In genomic region chr17:40577611-40578065, GRCh38 we compare ENCODE assay signal across 10 cellular contexts. TPM values are rescaled to one million over a fixed set of nuclear protein-coding genes. Genes with fewer than 3 reads are reported as not detected.
DNase-seq lines count a peak whose midpoint lies in the region; ATAC-seq and TF ChIP-seq lines count a peak whose summit lies in the region.
"Had no signal": no experiment of that assay in that cellular context is flagged by ENCODE, and none has a peak within 500 bp of the region (broad histone marks: within the 10 kb centered on the region; RNA-seq: fewer than 3 reads in every experiment).

No MANE protein-coding gene starts in this region.

- no peak overlapping the region for H3K4me2 ChIP-seq in GM23338

- peaks cover 69% of the 10 kb centered on the region for H3K4me1 Mint-ChIP-seq in activated naive CD8-positive, alpha-beta T cell treated with anti-CD3 and anti-CD28 coated beads, Interleukin-2, amount 50 U/mL, for 24 hours
- peaks cover 7% of the 10 kb centered on the region for H3K4me1 Mint-ChIP-seq in GM23338

- DNase-seq in GM12865 (ENCODE audit: low read depth) (peak; percentile 86), SHP77 (lab: John Stamatoyannopoulos, UW) (no peak), A673 (ENCODE audit: low spot score) (no peak), substantia nigra (lab: John Stamatoyannopoulos, UW) (no peak), GM23338 (ENCODE audit: low spot score) (no peak)
- DNase-seq in activated naive CD8-positive, alpha-beta T cell treated with anti-CD3 and anti-CD28 coated beads, Interleukin-2, amount 50 U/mL, for 24 hours = peak; percentile 30
- DNase-seq: activated CD4-positive, alpha-beta T cell treated with anti-CD3 and anti-CD28 coated beads for 48 hours had no signal

- no peak overlapping the region for H2AFZ ChIP-seq in GM23338

- no peaks in the 10 kb centered on the region for H3K79me2 ChIP-seq in GM23338 (replicated peaks; ENCODE audit: insufficient read depth)

- no peaks in the 10 kb centered on the region for H3F3A ChIP-seq in GM23338 (replicated peaks; ENCODE audit: low read depth)

- H3K9me3 Mint-ChIP-seq in activated naive CD8-positive, alpha-beta T cell treated with anti-CD3 and anti-CD28 coated beads, Interleukin-2, amount 50 U/mL, for 24 hours = peaks cover 27% of the 10 kb centered on the region
- no peaks in the 10 kb centered on the region; the same call in 2 of the 3 replicates for H3K9me3 Mint-ChIP-seq in GM23338

- H3K27ac ChIP-seq in A673 (ENCODE audit: low read depth, low read length, poor library complexity, severe bottlenecking) (no peak overlapping the region), substantia nigra (ENCODE audit: low read depth, low read length, poor library complexity, severe bottlenecking) (no peak overlapping the region), GM23338 (ENCODE audit: low read depth) (no peak overlapping the region)

- H3K27me3 Mint-ChIP-seq in activated naive CD8-positive, alpha-beta T cell treated with anti-CD3 and anti-CD28 coated beads, Interleukin-2, amount 50 U/mL, for 24 hours = no peaks in the 10 kb centered on the region
- H3K27me3 Mint-ChIP-seq in GM23338 (ENCODE audit: insufficient read depth, low read depth, poor library complexity) = peaks cover 2% of the 10 kb centered on the region

- H3K4me3 ChIP-seq in GM12865 (ENCODE audit: low read depth, low read length) = no peak overlapping the region
- H3K4me3 ChIP-seq in A673 (ENCODE audit: low read depth, low read length, poor library complexity, severe bottlenecking) = no peak overlapping the region
- no peak overlapping the region for H3K4me3 ChIP-seq in GM23338

- peaks cover 22% of the 10 kb centered on the region for H3K36me3 Mint-ChIP-seq in activated naive CD8-positive, alpha-beta T cell treated with anti-CD3 and anti-CD28 coated beads, Interleukin-2, amount 50 U/mL, for 24 hours (ENCODE audit: low read depth)
- no peaks in the 10 kb centered on the region for H3K36me3 Mint-ChIP-seq in GM23338 (ENCODE audit: low read depth)

- H3K36me3 ChIP-seq in A673 (ENCODE audit: insufficient read depth, low read length, poor library complexity, severe bottlenecking) (no peaks in the 10 kb centered on the region), GM23338 (ENCODE audit: insufficient read depth) (no peaks in the 10 kb centered on the region)

- H3K27me3 ChIP-seq in A673 (replicated peaks; ENCODE audit: insufficient read depth, low read depth, low read length, poor library complexity) (no peaks in the 10 kb centered on the region), GM23338 (ENCODE audit: insufficient read depth) (no peaks in the 10 kb centered on the region)

- H3K9me3 ChIP-seq in A673 (ENCODE audit: low read depth, low read length, poor library complexity, severe bottlenecking) = no peaks in the 10 kb centered on the region

- H4K20me1 ChIP-seq in GM23338 (replicated peaks; ENCODE audit: insufficient read depth) = no peaks in the 10 kb centered on the region

- TF ChIP-seq CTCF in GM12865 (IDR thresholded peaks at IDR 0.05; ENCODE audit: insufficient read depth, low read depth, low read length, missing control alignments) (no peak), A673 (conservative IDR thresholded peaks at IDR 0.05; ENCODE audit: low read depth, low read length) (no peak), GM23338 (conservative IDR thresholded peaks at IDR 0.05; ENCODE audit: low read depth in 2 of 2) (no peak)

- intact Hi-C loops in A673 (cut with micrococcal nuclease; ENCODE audit: unreplicated experiment) = no loop called here

- peak overlapping the region; percentile 76 for H3K27ac Mint-ChIP-seq in activated naive CD8-positive, alpha-beta T cell treated with anti-CD3 and anti-CD28 coated beads, Interleukin-2, amount 50 U/mL, for 24 hours
- H3K27ac Mint-ChIP-seq in GM23338 = no peak overlapping the region

- CTCF ChIA-PET in A673 (lab: Charles Lee) = interaction anchor here (0.5 kb wide), 1 partner anchor 80 kb away, joined by 8 read pairs; no protein-coding TSS in a partner anchor

- ATAC-seq in GM19455 (IDR thresholded peaks at IDR 0.05; ENCODE audit: unreplicated experiment) (peak; percentile 44), HG03159 (IDR thresholded peaks at IDR 0.05; ENCODE audit: unreplicated experiment) (peak; percentile 43), GM23338 (no peak)
- ATAC-seq in activated naive CD8-positive, alpha-beta T cell treated with anti-CD3 and anti-CD28 coated beads, Interleukin-2, amount 50 U/mL, for 24 hours = peak; percentile 92

- POLR2A ChIA-PET in A673 (lab: Charles Lee; ENCODE audit: low non-redundant PET) = no interaction called here

- H3K9me2 ChIP-seq in GM23338 (ENCODE audit: insufficient read depth) = peaks cover 12% of the 10 kb centered on the region; the same call in 1 of the 2 replicates

- BruUV-seq in A673 (replicated peaks; lab: Mats Ljungman, UMichigan) = no TSS peak

- H3K4me3 Mint-ChIP-seq in activated naive CD8-positive, alpha-beta T cell treated with anti-CD3 and anti-CD28 coated beads, Interleukin-2, amount 50 U/mL, for 24 hours = peak overlapping the region; percentile 63
- H3K4me3 Mint-ChIP-seq in GM23338 = no peak overlapping the region

- H3K4me1 ChIP-seq in A673 (ENCODE audit: insufficient read depth, low read length, poor library complexity, severe bottlenecking) (no peaks in the 10 kb centered on the region), GM23338 (ENCODE audit: insufficient read depth) (no peaks in the 10 kb centered on the region)

TF ChIP-seq in GM23338, 12 proteins besides CTCF, POLR2A, EP300 and RAD21:
- TF ChIP-seq POLR2AphosphoS5 (IDR thresholded peaks at IDR 0.05; ENCODE audit: low read depth) = no peak
- TF ChIP-seq ZNF331 (CRISPR knock-in tag; IDR thresholded peaks at IDR 0.05; ENCODE audit: low read depth) = no peak
- no peak for TF ChIP-seq EZH2 (IDR thresholded peaks at IDR 0.05; ENCODE audit: low read depth, unreplicated experiment)
- no peak for TF ChIP-seq NANOG (IDR thresholded peaks at IDR 0.05; ENCODE audit: borderline replicate concordance)
- TF ChIP-seq CREB1 (CRISPR knock-in tag; IDR thresholded peaks at IDR 0.05; ENCODE audit: low read depth) = no peak
- no peak for TF ChIP-seq STAT1 (IDR thresholded peaks at IDR 0.05; ENCODE audit: unreplicated experiment)

RNA-seq across cellular contexts. Expression of gene CCR7, which starts 12.4 kb away (rescaled TPM):
- 0.30 and 0.55 TPM in 2 replicates for total RNA-seq in A673 (2021)
- total RNA-seq in GM23338 (2014; rRNA removed; shearing (Covaris generic)) = 0.59 TPM in 1 of 2 replicates, not detected in the other
- 0.37 and 0.75 TPM in 2 replicates for polyA plus RNA-seq in GM23338 (2016; fragmentation: Nextera tagmentation; extraction: Ambion mirVana)
- total RNA-seq: LHCN-M2 had no signal

Comparison
In these comparisons a context has a peak if more than half of its experiments do, and no peak if none do; other contexts are left out.
1. DNase-seq: peak in GM12865 (single experiment) and activated naive CD8-positive, alpha-beta T cell treated with anti-CD3 and anti-CD28 coated beads, Interleukin-2, amount 50 U/mL, for 24 hours (single experiment); none in SHP77 (0 of 2), A673 (single experiment), substantia nigra (0 of 49) and GM23338 (single experiment).